Comparison of ENCODE assay signal across 20 cellular contexts in genomic region chr10:77634939-77635338, GRCh38. TPM values are rescaled to one million over a fixed set of nuclear protein-coding genes. Genes with fewer than 3 reads are reported as not detected.
DNase-seq lines count a peak whose midpoint lies in the region; ATAC-seq, FAIRE-seq and TF ChIP-seq lines count a peak whose summit lies in the region.
"Had no signal": no experiment of that assay in that cellular context is flagged by ENCODE, and none has a peak within 500 bp of the region (broad histone marks: within the 10 kb centered on the region; RNA-seq: fewer than 3 reads in every experiment).

No MANE protein-coding gene starts in this region.

- DNase-seq in mammary epithelial cell (no peak), keratinocyte (ENCODE audit: low read depth, low spot score) (no peak), heart right ventricle (no peak), Caco-2 (no peak), NCI-H146 (lab: John Stamatoyannopoulos, UW) (no peak), GOT3 (lab: John Stamatoyannopoulos, UW) (no peak)
- DNase-seq: activated CD4-positive, alpha-beta T cell treated with anti-CD3 and anti-CD28 coated beads for 36 hours; activated CD8-positive, alpha-beta memory T cell treated with anti-CD3 and anti-CD28 coated beads, Interleukin-2, amount 10 ng/mL, durations not matched to agents 7 days and 5 days; central memory CD4-positive, alpha-beta T cell; effector CD4-positive, alpha-beta T cell; hippocampal formation; kidney; NCI-H2227 treated with DMSO at 0.1 percent for 48 hours; retina had no signal

- FAIRE-seq in keratinocyte (lab: Jason Lieb, UNC) = peak; percentile 53
- FAIRE-seq: kidney had no signal

- H3K9me3 Mint-ChIP-seq in Caco-2 (ENCODE audit: unreplicated experiment) = no peaks in the 10 kb centered on the region
- H3K9me3 Mint-ChIP-seq: activated T-helper 2 cell treated with anti-CD3 and anti-CD28 coated beads, Interferon-gamma antibody, Interleukin-2, Interleukin-4, amounts not matched to agents 10 μg/mL and 5 μg/mL and 100 μg/mL, durations not matched to agents 14 hours and 24 hours and 36 hours; memory B cell; stimulated activated memory B cell treated with anti-CD40 and anti-IgM and Interleukin-4, amounts not matched to agents 10 μg/mL and 1 μg/mL and 100 μg/mL, for 72 hours had no signal

- dilution Hi-C loops in mammary epithelial cell (cut with HindIII; ENCODE audit: low sequenced_read_pairs) = loop anchor here (25.0 kb wide), 2 partner anchors 248 to 473 kb away; no protein-coding TSS in a partner anchor
- dilution Hi-C loops in keratinocyte (cut with MboI; ENCODE audit: extremely low pct_ligation_motif_present, low sequenced_read_pairs) = no loop called here

- CTCF ChIA-PET in mammary epithelial cell (lab: Charles Lee; ENCODE audit: low non-redundant PET) = no interaction called here
- CTCF ChIA-PET in Caco-2 (lab: Charles Lee) = interaction anchor here (0.6 to 0.7 kb wide), 2 partner anchors 473 to 1712 kb away, joined by 3 to 4 read pairs; no protein-coding TSS in a partner anchor

- POLR2A ChIA-PET in Caco-2 (lab: Charles Lee) = no interaction called here

- no peak overlapping the region for H3K4me3 Mint-ChIP-seq in Caco-2 (ENCODE audit: unreplicated experiment)
- H3K4me3 Mint-ChIP-seq: activated CD4-positive, alpha-beta T cell treated with anti-CD3 and anti-CD28 coated beads for 36 hours; activated CD8-positive, alpha-beta memory T cell treated with anti-CD3 and anti-CD28 coated beads, Interleukin-2, amount 10 ng/mL, durations not matched to agents 7 days and 5 days; memory B cell; stimulated activated memory B cell treated with anti-CD40 and anti-IgM and Interleukin-4, amounts not matched to agents 10 μg/mL and 1 μg/mL and 100 μg/mL, for 72 hours had no signal

- H3K27me3 ChIP-seq in mammary epithelial cell (ENCODE audit: insufficient read depth, low read length) (no peaks in the 10 kb centered on the region), keratinocyte (ENCODE audit: control insufficient read depth, extremely low read depth, insufficient read depth, low read length) (peaks cover 17% of the 10 kb centered on the region), skeletal muscle satellite cell (ENCODE audit: control insufficient read depth, insufficient read depth, low read length) (no peaks in the 10 kb centered on the region), heart right ventricle (peaks cover 12 to 90% (median 66%) of the 10 kb centered on the region in 7 donors), Caco-2 (replicated peaks; ENCODE audit: control insufficient read depth, insufficient read depth, low read length) (no peaks in the 10 kb centered on the region)

- BruUV-seq in mammary epithelial cell (replicated peaks; lab: Mats Ljungman, UMichigan) = no TSS peak
- BruUV-seq in Caco-2 (replicated peaks; lab: Mats Ljungman, UMichigan) = no TSS peak

- TF ChIP-seq CTCF in C4-2B (conservative IDR thresholded peaks at IDR 0.05) (no peak), mammary epithelial cell (conservative IDR thresholded peaks at IDR 0.05 in 1 of 2, IDR thresholded peaks at IDR 0.05 in 1 of 2; ENCODE audit: extremely low read depth in 1 of 2, insufficient read depth in 1 of 2, low read depth in 1 of 2, low read length in 2 of 2) (no peak), keratinocyte (optimal IDR thresholded peaks at IDR 0.05 in 1 of 3, IDR thresholded peaks at IDR 0.05 in 1 of 3, conservative IDR thresholded peaks at IDR 0.05 in 1 of 3; ENCODE audit: extremely low read depth in 1 of 3, insufficient read depth in 2 of 3, low read length in 3 of 3) (no peak), heart right ventricle (IDR thresholded peaks at IDR 0.05) (no peak), Caco-2 (IDR thresholded peaks at IDR 0.05; ENCODE audit: insufficient read depth in 1 of 2, low read depth in 1 of 2, low read length in 1 of 2, severe bottlenecking in 1 of 2, unreplicated experiment in 1 of 2) (no peak)

- H3K36me3 ChIP-seq in mammary epithelial cell (ENCODE audit: insufficient read depth, low read length) (no peaks in the 10 kb centered on the region), keratinocyte (ENCODE audit: control insufficient read depth in 2 of 2, extremely low read depth in 1 of 2, insufficient read depth in 2 of 2, low read length in 2 of 2) (no peaks in the 10 kb centered on the region), skeletal muscle satellite cell (ENCODE audit: insufficient read depth, low read length) (no peaks in the 10 kb centered on the region), heart right ventricle (no peaks in the 10 kb centered on the region), Caco-2 (ENCODE audit: control insufficient read depth, insufficient read depth, low read length) (no peaks in the 10 kb centered on the region)

- H3K4me2 ChIP-seq in mammary epithelial cell (ENCODE audit: insufficient read depth, low read depth, low read length) (peak overlapping the region; percentile 98), keratinocyte (ENCODE audit: control insufficient read depth, extremely low read depth, insufficient read depth, low read depth, low read length) (no peak overlapping the region), skeletal muscle satellite cell (ENCODE audit: low read length) (peak overlapping the region; percentile 95)

- H4K20me1 ChIP-seq in mammary epithelial cell (ENCODE audit: insufficient read depth, low read length) = no peaks in the 10 kb centered on the region
- no peaks in the 10 kb centered on the region for H4K20me1 ChIP-seq in keratinocyte (ENCODE audit: control insufficient read depth, extremely low read depth, insufficient read depth, low read length)

- WGBS in mammary epithelial cell (ENCODE audit: low coverage, missing lambda C conversion rate) = 65% methylated on average over 4 of the region's 4 CpGs
- WGBS in heart right ventricle, 2 donors = 72 to 73% methylated on average over 4 of the region's 4 CpGs

- H3K9ac ChIP-seq in mammary epithelial cell (ENCODE audit: insufficient read depth, low read length) (no peak overlapping the region), keratinocyte (ENCODE audit: control insufficient read depth, extremely low read depth, insufficient read depth, low read length) (no peak overlapping the region), skeletal muscle satellite cell (ENCODE audit: low read depth, low read length) (no peak overlapping the region)

- ATAC-seq in heart right ventricle = no peak
- ATAC-seq: activated CD4-positive, alpha-beta T cell treated with anti-CD3 and anti-CD28 coated beads for 36 hours; activated CD8-positive, alpha-beta memory T cell treated with anti-CD3 and anti-CD28 coated beads, Interleukin-2, amount 10 ng/mL, durations not matched to agents 7 days and 5 days; HCT116; stimulated activated memory B cell treated with anti-CD40 and anti-IgM and Interleukin-4, amounts not matched to agents 10 μg/mL and 1 μg/mL and 100 μg/mL, for 72 hours had no signal

- H3K9me3 ChIP-seq in mammary epithelial cell (replicated peaks; ENCODE audit: insufficient read depth, low read length) = no peaks in the 10 kb centered on the region
- H3K9me3 ChIP-seq in keratinocyte (ENCODE audit: control insufficient read depth, low read depth, low read length) = no peaks in the 10 kb centered on the region
- H3K9me3 ChIP-seq in skeletal muscle satellite cell (replicated peaks; ENCODE audit: low read length) = no peaks in the 10 kb centered on the region
- no peaks in the 10 kb centered on the region for H3K9me3 ChIP-seq in heart right ventricle
- no peaks in the 10 kb centered on the region for H3K9me3 ChIP-seq in Caco-2

- no peak overlapping the region for H3K27ac Mint-ChIP-seq in Caco-2 (ENCODE audit: unreplicated experiment)
- H3K27ac Mint-ChIP-seq: activated CD4-positive, alpha-beta T cell treated with anti-CD3 and anti-CD28 coated beads for 36 hours; activated CD8-positive, alpha-beta memory T cell treated with anti-CD3 and anti-CD28 coated beads, Interleukin-2, amount 10 ng/mL, durations not matched to agents 7 days and 5 days; activated T-helper 2 cell treated with anti-CD3 and anti-CD28 coated beads, Interferon-gamma antibody, Interleukin-2, Interleukin-4, amounts not matched to agents 10 μg/mL and 5 μg/mL and 100 μg/mL, durations not matched to agents 14 hours and 24 hours and 36 hours; memory B cell; stimulated activated memory B cell treated with anti-CD40 and anti-IgM and Interleukin-4, amounts not matched to agents 10 μg/mL and 1 μg/mL and 100 μg/mL, for 72 hours had no signal

- peaks cover 6% of the 10 kb centered on the region for H3K36me3 Mint-ChIP-seq in Caco-2 (ENCODE audit: insufficient read depth, unreplicated experiment)
- H3K36me3 Mint-ChIP-seq: activated CD8-positive, alpha-beta memory T cell treated with anti-CD3 and anti-CD28 coated beads, Interleukin-2, amount 10 ng/mL, durations not matched to agents 7 days and 5 days; memory B cell; stimulated activated memory B cell treated with anti-CD40 and anti-IgM and Interleukin-4, amounts not matched to agents 10 μg/mL and 1 μg/mL and 100 μg/mL, for 72 hours had no signal

- H3K27ac ChIP-seq in C4-2B (peak overlapping the region; percentile 66; the same call in 1 of the 2 replicates), mammary epithelial cell (ENCODE audit: insufficient read depth, low read depth, low read length) (no peak overlapping the region), keratinocyte (ENCODE audit: control insufficient read depth, insufficient read depth, low read length) (no peak overlapping the region), heart right ventricle (no peak overlapping the region)

- H3K9me1 ChIP-seq in keratinocyte (ENCODE audit: control insufficient read depth, extremely low read depth, insufficient read depth, low read length) = no peaks in the 10 kb centered on the region

- intact Hi-C loops in mammary epithelial cell (cut with micrococcal nuclease) (loop anchor here (5.0 kb wide), 1 partner anchor 133 kb away; no protein-coding TSS in a partner anchor), heart right ventricle (cut with DNase I) (loop anchor here in 1 of 10 donors (10.0 kb wide), 1 partner anchor 140 kb away; no protein-coding TSS in a partner anchor), Caco-2 (cut with micrococcal nuclease; ENCODE audit: unreplicated experiment) (no loop called here)

- H3K4me3 ChIP-seq in mammary epithelial cell (replicated peaks in 1 of 3; ENCODE audit: insufficient read depth in 1 of 3, low read depth in 2 of 3, low read length in 3 of 3) (peak overlapping the region in 1 of 3 experiments; percentile 96), keratinocyte (ENCODE audit: control insufficient read depth in 2 of 3, extremely low read depth in 1 of 3, insufficient read depth in 2 of 3, low read depth in 1 of 3, low read length in 3 of 3) (no peak overlapping the region), skeletal muscle satellite cell (ENCODE audit: low read length) (no peak overlapping the region), heart right ventricle (no peak overlapping the region), Caco-2 (ENCODE audit: low read depth, low read length) (no peak overlapping the region)

- no peaks in the 10 kb centered on the region for H3K27me3 Mint-ChIP-seq in Caco-2 (ENCODE audit: insufficient read depth, unreplicated experiment)

- peaks cover 6% of the 10 kb centered on the region for H3K4me1 Mint-ChIP-seq in Caco-2 (ENCODE audit: low read depth, unreplicated experiment)

- no peak overlapping the region for H2AFZ ChIP-seq in mammary epithelial cell (ENCODE audit: low read depth, low read length)
- no peak overlapping the region for H2AFZ ChIP-seq in keratinocyte (ENCODE audit: control insufficient read depth, low read length)

- H3K4me1 ChIP-seq in mammary epithelial cell (ENCODE audit: insufficient read depth, low read length) = peaks cover 38% of the 10 kb centered on the region
- H3K4me1 ChIP-seq in keratinocyte (ENCODE audit: control insufficient read depth, extremely low read depth, insufficient read depth, low read length) = peaks cover 11% of the 10 kb centered on the region
- peaks cover 33% of the 10 kb centered on the region for H3K4me1 ChIP-seq in skeletal muscle satellite cell (ENCODE audit: control insufficient read depth, insufficient read depth, low read length)
- peaks cover 0 to 16% (median 7%) of the 10 kb centered on the region in 9 donors for H3K4me1 ChIP-seq in heart right ventricle
- peaks cover 4% of the 10 kb centered on the region; the same call in 1 of the 2 replicates for H3K4me1 ChIP-seq in Caco-2

- peaks cover 71% of the 10 kb centered on the region for H3K79me2 ChIP-seq in mammary epithelial cell (ENCODE audit: insufficient read depth, low read length)
- H3K79me2 ChIP-seq in keratinocyte (ENCODE audit: control insufficient read depth, insufficient read depth, low read length) = no peaks in the 10 kb centered on the region

- in situ Hi-C loops in mammary epithelial cell (cut with MboI; ENCODE audit: low sequenced_read_pairs in 2 of 2) = loop anchor here (10.0 to 25.0 kb wide), 2 partner anchors 240 to 248 kb away; no protein-coding TSS in a partner anchor

RNA-seq across cellular contexts. Expression of gene KCNMA1, which starts 2.7 kb away (rescaled TPM):
- total RNA-seq in mammary epithelial cell (10 to 100 TPM in 1 of 2 donors, 1 to 10 TPM in 1; 3.8 to 45.9 TPM), heart right ventricle (1 to 10 TPM; 1.2 to 5.3 (median 2.0) TPM), Caco-2 (2022) (20.7 and 23.9 TPM in 2 replicates)
- polyA plus RNA-seq in mammary epithelial cell (29.7 TPM), keratinocyte (5.0 to 6.8 TPM (median 6.3 TPM) in 3 replicates), heart right ventricle (under 1 TPM; 0.59 to 0.95 TPM)
- polyA minus RNA-seq in mammary epithelial cell (62.8 TPM), keratinocyte (11.5 to 19.4 TPM (median 14.3 TPM) in 3 replicates)
- polyA plus RNA-seq in keratinocyte (2011; ENCODE audit: low read depth) = 1.1 TPM
- 2.7 and 2.8 TPM in 2 replicates for polyA plus RNA-seq in keratinocyte (2011; cell fraction: cytosol; rRNA removed)
- polyA plus RNA-seq in keratinocyte (2011; cell fraction: nucleus; rRNA removed) = 4.7 and 8.1 TPM in 2 replicates
- polyA plus RNA-seq in keratinocyte (2012; ENCODE audit: low replicate concordance) = 2.9 and 5.4 TPM in 2 replicates
- 3.6 TPM for polyA minus RNA-seq in keratinocyte (2011; cell fraction: cytosol; rRNA and poly(A)+ RNA removed)
- 8.5 and 18.3 TPM in 2 replicates for polyA minus RNA-seq in keratinocyte (2011; cell fraction: nucleus; rRNA and poly(A)+ RNA removed)
- total RNA-seq in skeletal muscle satellite cell (2012; rRNA removed) = 34.5 and 72.3 TPM in 2 replicates
